Comparison of ENCODE assay signal across 1 cellular context in the genomic region with DNA sequence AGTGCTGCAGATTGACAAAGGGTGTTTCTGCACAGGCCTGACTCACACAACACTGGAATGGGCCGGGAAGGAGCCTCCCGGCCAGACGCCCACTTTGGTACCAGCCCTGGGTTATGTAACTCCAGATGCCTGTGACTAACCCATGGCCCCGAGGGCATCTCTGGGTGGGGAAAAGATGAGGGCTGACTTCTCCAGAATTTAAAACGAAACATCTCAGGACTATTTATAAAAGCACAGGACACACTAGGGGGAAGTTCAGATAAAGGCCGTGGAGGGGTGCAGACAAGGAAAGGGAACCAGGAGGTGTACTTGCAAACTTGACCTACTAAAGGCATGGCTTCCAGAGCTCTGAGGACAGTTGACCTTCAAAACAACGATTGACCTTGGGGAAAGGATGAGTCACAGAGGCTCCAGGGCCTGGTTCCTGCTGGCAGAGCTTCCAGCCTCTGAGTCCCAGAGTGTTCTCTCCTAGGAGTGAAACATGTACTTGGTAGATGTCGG.
TF ChIP-seq lines count a peak whose summit lies in the region.

No MANE protein-coding gene starts in this region.

TF ChIP-seq in GM23338, 12 proteins besides CTCF, POLR2A, EP300 and RAD21 (continued from another document):
- TF ChIP-seq, protein P1, sequence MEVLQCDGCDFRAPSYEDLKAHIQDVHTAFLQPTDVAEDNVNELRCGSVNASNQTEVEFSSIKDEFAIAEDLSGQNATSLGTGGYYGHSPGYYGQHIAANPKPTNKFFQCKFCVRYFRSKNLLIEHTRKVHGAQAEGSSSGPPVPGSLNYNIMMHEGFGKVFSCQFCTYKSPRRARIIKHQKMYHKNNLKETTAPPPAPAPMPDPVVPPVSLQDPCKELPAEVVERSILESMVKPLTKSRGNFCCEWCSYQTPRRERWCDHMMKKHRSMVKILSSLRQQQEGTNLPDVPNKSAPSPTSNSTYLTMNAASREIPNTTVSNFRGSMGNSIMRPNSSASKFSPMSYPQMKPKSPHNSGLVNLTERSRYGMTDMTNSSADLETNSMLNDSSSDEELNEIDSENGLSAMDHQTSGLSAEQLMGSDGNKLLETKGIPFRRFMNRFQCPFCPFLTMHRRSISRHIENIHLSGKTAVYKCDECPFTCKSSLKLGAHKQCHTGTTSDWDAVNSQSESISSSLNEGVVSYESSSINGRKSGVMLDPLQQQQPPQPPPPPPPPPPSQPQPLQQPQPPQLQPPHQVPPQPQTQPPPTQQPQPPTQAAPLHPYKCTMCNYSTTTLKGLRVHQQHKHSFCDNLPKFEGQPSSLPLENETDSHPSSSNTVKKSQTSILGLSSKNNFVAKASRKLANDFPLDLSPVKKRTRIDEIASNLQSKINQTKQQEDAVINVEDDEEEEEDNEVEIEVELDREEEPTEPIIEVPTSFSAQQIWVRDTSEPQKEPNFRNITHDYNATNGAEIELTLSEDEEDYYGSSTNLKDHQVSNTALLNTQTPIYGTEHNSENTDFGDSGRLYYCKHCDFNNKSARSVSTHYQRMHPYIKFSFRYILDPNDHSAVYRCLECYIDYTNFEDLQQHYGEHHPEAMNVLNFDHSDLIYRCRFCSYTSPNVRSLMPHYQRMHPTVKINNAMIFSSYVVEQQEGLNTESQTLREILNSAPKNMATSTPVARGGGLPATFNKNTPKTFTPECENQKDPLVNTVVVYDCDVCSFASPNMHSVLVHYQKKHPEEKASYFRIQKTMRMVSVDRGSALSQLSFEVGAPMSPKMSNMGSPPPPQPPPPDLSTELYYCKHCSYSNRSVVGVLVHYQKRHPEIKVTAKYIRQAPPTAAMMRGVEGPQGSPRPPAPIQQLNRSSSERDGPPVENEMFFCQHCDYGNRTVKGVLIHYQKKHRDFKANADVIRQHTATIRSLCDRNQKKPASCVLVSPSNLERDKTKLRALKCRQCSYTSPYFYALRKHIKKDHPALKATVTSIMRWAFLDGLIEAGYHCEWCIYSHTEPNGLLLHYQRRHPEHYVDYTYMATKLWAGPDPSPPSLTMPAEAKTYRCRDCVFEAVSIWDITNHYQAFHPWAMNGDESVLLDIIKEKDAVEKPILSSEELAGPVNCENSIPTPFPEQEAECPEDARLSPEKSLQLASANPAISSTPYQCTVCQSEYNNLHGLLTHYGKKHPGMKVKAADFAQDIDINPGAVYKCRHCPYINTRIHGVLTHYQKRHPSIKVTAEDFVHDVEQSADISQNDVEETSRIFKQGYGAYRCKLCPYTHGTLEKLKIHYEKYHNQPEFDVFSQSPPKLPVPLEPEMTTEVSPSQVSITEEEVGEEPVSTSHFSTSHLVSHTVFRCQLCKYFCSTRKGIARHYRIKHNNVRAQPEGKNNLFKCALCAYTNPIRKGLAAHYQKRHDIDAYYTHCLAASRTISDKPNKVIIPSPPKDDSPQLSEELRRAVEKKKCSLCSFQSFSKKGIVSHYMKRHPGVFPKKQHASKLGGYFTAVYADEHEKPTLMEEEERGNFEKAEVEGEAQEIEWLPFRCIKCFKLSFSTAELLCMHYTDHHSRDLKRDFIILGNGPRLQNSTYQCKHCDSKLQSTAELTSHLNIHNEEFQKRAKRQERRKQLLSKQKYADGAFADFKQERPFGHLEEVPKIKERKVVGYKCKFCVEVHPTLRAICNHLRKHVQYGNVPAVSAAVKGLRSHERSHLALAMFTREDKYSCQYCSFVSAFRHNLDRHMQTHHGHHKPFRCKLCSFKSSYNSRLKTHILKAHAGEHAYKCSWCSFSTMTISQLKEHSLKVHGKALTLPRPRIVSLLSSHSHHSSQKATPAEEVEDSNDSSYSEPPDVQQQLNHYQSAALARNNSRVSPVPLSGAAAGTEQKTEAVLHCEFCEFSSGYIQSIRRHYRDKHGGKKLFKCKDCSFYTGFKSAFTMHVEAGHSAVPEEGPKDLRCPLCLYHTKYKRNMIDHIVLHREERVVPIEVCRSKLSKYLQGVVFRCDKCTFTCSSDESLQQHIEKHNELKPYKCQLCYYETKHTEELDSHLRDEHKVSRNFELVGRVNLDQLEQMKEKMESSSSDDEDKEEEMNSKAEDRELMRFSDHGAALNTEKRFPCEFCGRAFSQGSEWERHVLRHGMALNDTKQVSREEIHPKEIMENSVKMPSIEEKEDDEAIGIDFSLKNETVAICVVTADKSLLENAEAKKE (CRISPR knock-in tag; IDR thresholded peaks at IDR 0.05) = no peak
- TF ChIP-seq JUNB (IDR thresholded peaks at IDR 0.05; ENCODE audit: unreplicated experiment) = no peak
- TF ChIP-seq CREB1 (CRISPR knock-in tag; IDR thresholded peaks at IDR 0.05; ENCODE audit: low read depth) = no peak
TF ChIP-seq in GM23338: peak in this region for 0.
